31 cellular contexts compared by ENCODE assay signal in genomic region chr3:152709659-152710058, GRCh38.
"Had no signal": no experiment of that assay in that cellular context is flagged by ENCODE, and none has a peak within 500 bp of the region (broad histone marks: within the 10 kb centered on the region; RNA-seq: fewer than 3 reads in every experiment).

No MANE protein-coding gene starts in this region.

- ATAC-seq: activated CD8-positive, alpha-beta T cell treated with anti-CD3 and anti-CD28 coated beads for 36 hours; activated naive CD4-positive, alpha-beta T cell treated with anti-CD3 and anti-CD28 coated beads, Interleukin-2, amount 50 U/mL, for 72 hours; activated T-cell treated with anti-CD3 and anti-CD28 coated beads, Interleukin-2, amount 50 U/mL, for 4 hours; activated T-cell treated with anti-CD3 and anti-CD28 coated beads, Interleukin-2, amount 50 U/mL, for 72 hours; activated T-helper 17 cell treated with anti-CD3 and anti-CD28 coated beads, Interleukin-2, amount 50 U/mL, for 72 hours; body of pancreas had no signal

- H3K36me3 ChIP-seq: adrenal gland, brain microvascular endothelial cell had no signal

- DNase-seq: activated B cell treated with CpG ODN at 0.5 μM for 24 hours; activated CD4-positive, alpha-beta memory T cell treated with anti-CD3 and anti-CD28 coated beads for 36 hours; activated CD4-positive, alpha-beta T cell treated with anti-CD3 and anti-CD28 coated beads for 4 hours; activated CD4-positive, alpha-beta T cell treated with anti-CD3 and anti-CD28 coated beads, Interleukin-2, amount 10 ng/mL, durations not matched to agents 24 days and 14 days; activated CD4-positive, alpha-beta T cell treated with anti-CD3 and anti-CD28 coated beads, Interleukin-2, amount 50 U/mL, for 1 hour; activated CD4-positive, alpha-beta T cell treated with anti-CD3 and anti-CD28 coated beads, Interleukin-2, amount 50 U/mL, for 4 hours; activated CD4-positive, CD25-positive, alpha-beta regulatory T cell treated with anti-CD3 and anti-CD28 coated beads, Interleukin-2, amount 50 U/mL, for 72 hours; activated CD8-positive, alpha-beta memory T cell treated with anti-CD3 and anti-CD28 coated beads, Interleukin-2, amount 50 U/mL, for 4 hours; activated CD8-positive, alpha-beta T cell treated with anti-CD3 and anti-CD28 coated beads for 36 hours; activated effector memory CD4-positive, alpha-beta T cell treated with anti-CD3 and anti-CD28 coated beads, Interleukin-2, amount 50 U/mL, for 16 hours; activated gamma-delta T cell treated with Interleukin-2 at 50 U/mL for 16 hours; activated naive CD4-positive, alpha-beta T cell; activated naive CD4-positive, alpha-beta T cell treated with anti-CD3 and anti-CD28 coated beads for 36 hours; activated naive CD4-positive, alpha-beta T cell treated with anti-CD3 and anti-CD28 coated beads, Interleukin-2, amount 50 U/mL, for 16 hours; activated naive CD8-positive, alpha-beta T cell treated with anti-CD3 and anti-CD28 coated beads for 36 hours; activated T-cell treated with anti-CD3 and anti-CD28 coated beads for 4 hours; activated T-cell treated with anti-CD3 and anti-CD28 coated beads, Interleukin-2, amount 50 U/mL, for 1 hour; activated T-cell treated with anti-CD3 and anti-CD28 coated beads, Interleukin-2, amount 50 U/mL, for 4 hours; activated T-cell treated with anti-CD3 and anti-CD28 coated beads, Interleukin-2, amount 50 U/mL, for 72 hours; adrenal gland; amniotic stem cell; aorta; body of pancreas; brain microvascular endothelial cell; central memory CD4-positive, alpha-beta T cell; T-helper 1 cell; T-helper 2 cell; T-helper 9 cell had no signal

- H3K27ac ChIP-seq: adrenal gland, body of pancreas, brain microvascular endothelial cell, VCaP had no signal

- H3K4me3 ChIP-seq: adrenal gland, body of pancreas had no signal

- H3K4me1 ChIP-seq: adrenal gland, body of pancreas had no signal

- H3K27me3 ChIP-seq: adrenal gland, body of pancreas, brain microvascular endothelial cell had no signal

- H3K9me3 ChIP-seq: adrenal gland, body of pancreas had no signal
